Comparison of ENCODE assay signal across 8 cellular contexts in the genomic region with DNA sequence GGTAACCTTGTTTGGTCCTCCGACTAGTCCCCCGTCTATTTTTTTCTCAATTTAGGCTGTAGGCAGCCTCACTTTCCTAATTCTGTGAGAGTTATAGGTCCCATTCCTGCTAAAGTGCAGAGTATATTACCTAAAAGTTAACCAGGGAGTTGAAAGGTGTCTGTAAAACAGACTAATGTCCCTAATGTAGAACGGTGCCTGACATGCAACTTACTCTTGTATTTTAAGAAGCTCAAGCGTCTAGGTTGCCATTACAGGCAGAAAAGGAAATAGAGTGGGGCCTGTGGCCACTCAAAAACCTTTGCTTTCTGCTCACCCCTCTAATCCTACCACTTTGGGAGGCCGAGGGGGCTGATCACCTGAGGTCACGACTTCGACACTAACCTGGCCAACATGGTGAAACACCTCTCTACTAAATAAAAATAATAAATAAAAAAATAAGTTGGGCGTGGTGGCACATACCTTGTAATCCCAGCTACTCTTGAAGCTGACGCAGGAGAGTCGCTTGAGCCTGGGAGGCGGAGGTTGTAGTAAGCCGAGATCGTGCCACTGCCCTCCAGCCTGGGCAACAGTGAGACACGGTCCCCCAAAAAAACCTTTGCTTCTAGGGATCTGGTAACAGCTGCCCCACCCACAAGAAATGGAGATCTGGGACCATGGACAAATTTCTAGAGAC. TPM values are rescaled to one million over a fixed set of nuclear protein-coding genes. Genes with fewer than 3 reads are reported as not detected.
DNase-seq lines count a peak whose midpoint lies in the region; ATAC-seq and TF ChIP-seq lines count a peak whose summit lies in the region.

No MANE protein-coding gene starts in this region.

- CTCF ChIA-PET in HEK293 (lab: Yijun Ruan, JAX), result interaction anchor here (0.7 to 1.6 kb wide), 3 partner anchors 19 to 101 kb away, joined by 3 to 10 read pairs (median 3); no protein-coding TSS in a partner anchor

- H3K4me2 ChIP-seq in SU-DHL-6 (ENCODE audit: low read depth, low read length, poor library complexity, severe bottlenecking), result peak overlapping the region; percentile 72

- H3K9me2 ChIP-seq in SU-DHL-6 (replicated peaks; ENCODE audit: insufficient read depth, low read length), result no peaks in the 10 kb centered on the region

- H4K20me1 ChIP-seq in SU-DHL-6 (ENCODE audit: low read depth, low read length), result no peaks in the 10 kb centered on the region

- H3K27ac ChIP-seq in HEK293 (ENCODE audit: extremely low read depth, low read depth, low read length) (peak overlapping the region; percentile 58; the same call in 1 of the 2 replicates), SU-DHL-6 (ENCODE audit: low read depth, low read length) (peak overlapping the region; percentile 94)
- H3K27ac ChIP-seq in effector memory CD4-positive, alpha-beta T cell (ENCODE audit: insufficient read depth, low read length, poor library complexity, severe bottlenecking), result peak overlapping the region; percentile 92

- no peaks in the 10 kb centered on the region for H3K27me3 Mint-ChIP-seq in nephron (ENCODE audit: low read depth)

- H3K4me1 ChIP-seq in HEK293 (ENCODE audit: control insufficient read depth, insufficient read depth, low read length), result no peaks in the 10 kb centered on the region
- H3K4me1 ChIP-seq in effector memory CD4-positive, alpha-beta T cell (ENCODE audit: control insufficient read depth, insufficient read depth, low read length, poor library complexity, severe bottlenecking), result peaks cover 22% of the 10 kb centered on the region

- H3K36me3 ChIP-seq in HEK293 (ENCODE audit: control insufficient read depth in 2 of 2, insufficient read depth in 1 of 2, low read length in 2 of 2), result no peaks in the 10 kb centered on the region
- no peaks in the 10 kb centered on the region for H3K36me3 ChIP-seq in SU-DHL-6 (ENCODE audit: low read length)
- H3K36me3 ChIP-seq in effector memory CD4-positive, alpha-beta T cell (ENCODE audit: control insufficient read depth, insufficient read depth, low read length), result no peaks in the 10 kb centered on the region

- TF ChIP-seq CTCF in HEK293 (tag by site-specific recombination; IDR thresholded peaks at IDR 0.05) (no peak), SU-DHL-6 (IDR thresholded peaks at IDR 0.05; ENCODE audit: insufficient read depth, low read length, poor library complexity, severe bottlenecking) (no peak), nephron (IDR thresholded peaks at IDR 0.05; ENCODE audit: unreplicated experiment in 3 of 3) (no peak)

- H3K9ac ChIP-seq in SU-DHL-6 (ENCODE audit: low read length), result peak overlapping the region; percentile 66

- peak overlapping the region; percentile 97 to 99 (median 99) for H3K27ac Mint-ChIP-seq in nephron

- peaks cover 25% of the 10 kb centered on the region for H3K36me3 Mint-ChIP-seq in nephron (ENCODE audit: low read depth)

- no peaks in the 10 kb centered on the region for H3K9me3 Mint-ChIP-seq in nephron

- H3K4me3 ChIP-seq in HEK293 (ENCODE audit: low read depth, low read length) (peak overlapping the region; percentile 90), SU-DHL-6 (ENCODE audit: insufficient read depth, low read length, poor library complexity, severe bottlenecking) (peak overlapping the region; percentile 59)
- H3K4me3 ChIP-seq in effector memory CD4-positive, alpha-beta T cell (ENCODE audit: insufficient read depth, low read depth, low read length, poor library complexity, severe bottlenecking), result peak overlapping the region; percentile 84

- no peaks in the 10 kb centered on the region for H3K79me2 ChIP-seq in SU-DHL-6 (ENCODE audit: insufficient read depth, low read length)

- no peak overlapping the region for H2AFZ ChIP-seq in SU-DHL-6 (ENCODE audit: low read depth, low read length, severe bottlenecking)

- H3K9me3 ChIP-seq in HEK293 (ENCODE audit: control insufficient read depth, insufficient read depth, low read depth, low read length), result no peaks in the 10 kb centered on the region
- no peaks in the 10 kb centered on the region for H3K9me3 ChIP-seq in SU-DHL-6 (ENCODE audit: insufficient read depth, low read length)
- H3K9me3 ChIP-seq in effector memory CD4-positive, alpha-beta T cell (ENCODE audit: control insufficient read depth, low read length), result no peaks in the 10 kb centered on the region

- peaks cover 32% of the 10 kb centered on the region for H3K4me1 Mint-ChIP-seq in nephron

- POLR2A ChIA-PET in HEK293 (lab: Yijun Ruan, JAX), result interaction anchor here (0.7 to 6.2 kb wide), 31 partner anchors 11 to 1713 kb away, joined by 3 to 439 read pairs (median 14); a partner anchor contains a TSS

- H3K4me3 Mint-ChIP-seq in nephron, result peak overlapping the region; percentile 94 to 96 (median 95)

- ATAC-seq in GM19467 (IDR thresholded peaks at IDR 0.05; ENCODE audit: unreplicated experiment) (no peak), HG03439 (IDR thresholded peaks at IDR 0.05; ENCODE audit: unreplicated experiment) (no peak)

- no peaks in the 10 kb centered on the region for H3K27me3 ChIP-seq in SU-DHL-6 (ENCODE audit: low read length)
- H3K27me3 ChIP-seq in effector memory CD4-positive, alpha-beta T cell (replicated peaks; ENCODE audit: control insufficient read depth, insufficient read depth, low read length, poor library complexity, severe bottlenecking), result no peaks in the 10 kb centered on the region

- H3F3A ChIP-seq in SU-DHL-6 (ENCODE audit: insufficient read depth), result peaks cover 40% of the 10 kb centered on the region

- DNase-seq in AML-193 (lab: John Stamatoyannopoulos, UW), result peak; percentile 41 to 53
- peak in 1 of 3 donors; percentile 1 for DNase-seq in effector memory CD4-positive, alpha-beta T cell
- no peak for DNase-seq in ureter (ENCODE audit: low spot score)

TF ChIP-seq in HEK293, 187 proteins besides CTCF, POLR2A, EP300 and RAD21:
- TF ChIP-seq KLF9 (tag by site-specific recombination; IDR thresholded peaks at IDR 0.05; ENCODE audit: low read depth), result peak; percentile 52
- TF ChIP-seq, protein P1, sequence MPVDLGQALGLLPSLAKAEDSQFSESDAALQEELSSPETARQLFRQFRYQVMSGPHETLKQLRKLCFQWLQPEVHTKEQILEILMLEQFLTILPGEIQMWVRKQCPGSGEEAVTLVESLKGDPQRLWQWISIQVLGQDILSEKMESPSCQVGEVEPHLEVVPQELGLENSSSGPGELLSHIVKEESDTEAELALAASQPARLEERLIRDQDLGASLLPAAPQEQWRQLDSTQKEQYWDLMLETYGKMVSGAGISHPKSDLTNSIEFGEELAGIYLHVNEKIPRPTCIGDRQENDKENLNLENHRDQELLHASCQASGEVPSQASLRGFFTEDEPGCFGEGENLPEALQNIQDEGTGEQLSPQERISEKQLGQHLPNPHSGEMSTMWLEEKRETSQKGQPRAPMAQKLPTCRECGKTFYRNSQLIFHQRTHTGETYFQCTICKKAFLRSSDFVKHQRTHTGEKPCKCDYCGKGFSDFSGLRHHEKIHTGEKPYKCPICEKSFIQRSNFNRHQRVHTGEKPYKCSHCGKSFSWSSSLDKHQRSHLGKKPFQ (tag by site-specific recombination; IDR thresholded peaks at IDR 0.05), result no peak
- TF ChIP-seq ZNF138 (tag by site-specific recombination; IDR thresholded peaks at IDR 0.05; ENCODE audit: borderline replicate concordance), result no peak
- 0 out of 2 replicates have a peak, but pooled peaks have one; percentile 11 for TF ChIP-seq ZNF660 (tag by site-specific recombination; IDR thresholded peaks at IDR 0.05)
- peak; percentile 63; the same call in 1 of the 2 replicates for TF ChIP-seq ZNF394 (tag by site-specific recombination; IDR thresholded peaks at IDR 0.05; ENCODE audit: borderline replicate concordance)
- TF ChIP-seq ZNF792 (tag by site-specific recombination; IDR thresholded peaks at IDR 0.05), result no peak
- TF ChIP-seq, protein P2, sequence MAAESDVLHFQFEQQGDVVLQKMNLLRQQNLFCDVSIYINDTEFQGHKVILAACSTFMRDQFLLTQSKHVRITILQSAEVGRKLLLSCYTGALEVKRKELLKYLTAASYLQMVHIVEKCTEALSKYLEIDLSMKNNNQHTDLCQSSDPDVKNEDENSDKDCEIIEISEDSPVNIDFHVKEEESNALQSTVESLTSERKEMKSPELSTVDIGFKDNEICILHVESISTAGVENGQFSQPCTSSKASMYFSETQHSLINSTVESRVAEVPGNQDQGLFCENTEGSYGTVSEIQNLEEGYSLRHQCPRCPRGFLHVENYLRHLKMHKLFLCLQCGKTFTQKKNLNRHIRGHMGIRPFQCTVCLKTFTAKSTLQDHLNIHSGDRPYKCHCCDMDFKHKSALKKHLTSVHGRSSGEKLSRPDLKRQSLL (tag by site-specific recombination; IDR thresholded peaks at IDR 0.05), result peak; percentile 11; the same call in 1 of the 2 replicates

RNA-seq across cellular contexts. Expression of a gene that starts 37.9 kb away (rescaled TPM):
- 14.8 TPM for total RNA-seq in ureter
